7 cellular contexts compared by ENCODE assay signal in the genomic region with DNA sequence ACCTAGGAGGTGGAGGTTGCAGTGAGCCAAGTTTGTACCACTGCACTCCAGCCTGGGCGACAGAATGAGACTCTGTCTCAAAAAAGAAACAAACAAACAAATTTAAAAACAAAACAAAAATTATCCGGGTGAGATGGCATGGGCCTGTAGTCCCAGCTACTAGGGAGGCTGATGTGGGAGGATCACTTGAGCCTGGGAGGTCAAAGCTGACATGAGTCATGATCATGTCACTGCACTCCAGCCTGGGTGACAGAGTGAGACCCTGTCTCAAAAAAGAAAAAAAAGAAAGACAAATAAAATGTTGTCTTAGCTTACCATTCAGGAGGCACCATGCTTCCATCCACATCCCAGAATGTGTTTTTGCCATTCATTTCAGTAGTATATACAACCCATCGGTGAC. TPM values are rescaled to one million over a fixed set of nuclear protein-coding genes. Genes with fewer than 3 reads are reported as not detected.
DNase-seq lines count a peak whose midpoint lies in the region; ATAC-seq, FAIRE-seq and TF ChIP-seq lines count a peak whose summit lies in the region.
"Not testable (repeated sequence)": the region's sequence is repeated elsewhere in the genome, so short reads cannot be mapped to it uniquely, and the experiment has no call there.

No MANE protein-coding gene starts in this region.

- H3K27ac ChIP-seq in HCT116 (ENCODE audit: low read depth, low read length); K562 (ENCODE audit: extremely low read depth, low read depth, low read length); mesenchymal stem cell (ENCODE audit: low read length, poor library complexity, severe bottlenecking): not testable (repeated sequence)
- peak overlapping the region; percentile 43 for H3K27ac ChIP-seq in smooth muscle cell (ENCODE audit: low read depth)

- H4K91ac ChIP-seq in mesenchymal stem cell (ENCODE audit: low read length): not testable (repeated sequence)

- not testable (repeated sequence) for H2BK15ac ChIP-seq in mesenchymal stem cell (ENCODE audit: low read depth, poor library complexity, severe bottlenecking)

- not testable (repeated sequence) for H3K36me3 ChIP-seq in HCT116 (ENCODE audit: control insufficient read depth in 1 of 2, insufficient read depth in 2 of 2, low read length in 2 of 2); smooth muscle cell (ENCODE audit: low read depth)
- H3K36me3 ChIP-seq in K562 (ENCODE audit: control insufficient read depth, insufficient read depth, low read length) (peaks cover 49% of the 10 kb centered on the region; the same call in 2 of the 3 replicates), mesenchymal stem cell (ENCODE audit: control insufficient read depth in 1 of 2, insufficient read depth in 2 of 2, low read depth in 1 of 2, low read length in 2 of 2) (peaks cover 2 to 19% of the 10 kb centered on the region in 2 experiments)

- not testable (repeated sequence) for H2BK120ac ChIP-seq in mesenchymal stem cell (ENCODE audit: low read depth, low read length)

- H3K79me1 ChIP-seq in mesenchymal stem cell (replicated peaks; ENCODE audit: low read length, poor library complexity, severe bottlenecking): peaks cover 17% of the 10 kb centered on the region

- peak overlapping the region; percentile 15; the same call in 1 of the 2 replicates for H3K9ac ChIP-seq in HCT116 (ENCODE audit: low read length)
- H3K9ac ChIP-seq in K562 (ENCODE audit: insufficient read depth in 1 of 2, low read depth in 2 of 2, low read length in 2 of 2); mesenchymal stem cell (ENCODE audit: low read length); smooth muscle cell (ENCODE audit: low read depth): not testable (repeated sequence)

- 77% methylated on average over 3 of the region's 3 CpGs for WGBS in K562 (ENCODE audit: insufficient coverage, low coverage, missing lambda C conversion rate)
- WGBS in mesenchymal stem cell: 25% methylated on average over 1 of the region's 3 CpGs
- WGBS in smooth muscle cell (ENCODE audit: low lambda C conversion rate): 90% methylated on average over 3 of the region's 3 CpGs

- peak overlapping the region; percentile 62 for H3K27ac Mint-ChIP-seq in activated CD4-positive, alpha-beta T cell treated with anti-CD3 and anti-CD28 coated beads, Interleukin-2, amount 10 ng/mL, durations not matched to agents 7 days and 5 days
- peak overlapping the region; percentile 29 for H3K27ac Mint-ChIP-seq in central memory CD8-positive, alpha-beta T cell (ENCODE audit: low read depth)

- H3K23ac ChIP-seq in mesenchymal stem cell (ENCODE audit: low read length in 2 of 2): not testable (repeated sequence)

- H4K8ac ChIP-seq in mesenchymal stem cell (ENCODE audit: low read length): not testable (repeated sequence)

- POLR2A ChIA-PET in HCT116 (lab: Charles Lee) (interaction anchor here (1.2 kb wide), 1 partner anchor 10 kb away, joined by 6 read pairs; the partner anchor contains the start of gene NDUFA12), K562 (lab: Yijun Ruan, JAX) (interaction anchor here (2.0 kb wide), 1 partner anchor 32 kb away, joined by 5 read pairs; no protein-coding TSS in a partner anchor)
- POLR2A ChIA-PET in activated CD4-positive, alpha-beta T cell treated with anti-CD3 and anti-CD28 coated beads, Interleukin-2, amount 10 ng/mL, durations not matched to agents 7 days and 5 days (lab: Charles Lee): not testable (repeated sequence)

- peak; percentile 68 for ATAC-seq in HCT116
- not testable (repeated sequence) for ATAC-seq in K562; central memory CD8-positive, alpha-beta T cell (replicated peaks; ENCODE audit: extremely low read depth, poor library complexity, severe bottlenecking)

- not testable (repeated sequence) for TF ChIP-seq RAD21 in HCT116 (IDR thresholded peaks at IDR 0.05; ENCODE audit: low read depth); K562 (CRISPR knock-in tag; conservative IDR thresholded peaks at IDR 0.05 in 1 of 2, IDR thresholded peaks at IDR 0.05 in 1 of 2)

- H4K20me1 ChIP-seq in HCT116 (ENCODE audit: insufficient read depth); K562 (replicated peaks; ENCODE audit: control insufficient read depth, insufficient read depth, low read length): not testable (repeated sequence)
- H4K20me1 ChIP-seq in smooth muscle cell (ENCODE audit: low read depth): peaks cover 44% of the 10 kb centered on the region

- not testable (repeated sequence) for H3K4me3 Mint-ChIP-seq in activated CD4-positive, alpha-beta T cell treated with anti-CD3 and anti-CD28 coated beads, Interleukin-2, amount 10 ng/mL, durations not matched to agents 7 days and 5 days; central memory CD8-positive, alpha-beta T cell

- H2BK12ac ChIP-seq in mesenchymal stem cell (ENCODE audit: low read length in 2 of 2): not testable (repeated sequence)

- not testable (repeated sequence) for H3K27me3 ChIP-seq in HCT116 (ENCODE audit: insufficient read depth, low read length); K562 (ENCODE audit: control insufficient read depth in 2 of 2, insufficient read depth in 2 of 2, low read length in 2 of 2); mesenchymal stem cell (ENCODE audit: control insufficient read depth in 1 of 2, insufficient read depth in 1 of 2, low read length in 2 of 2); smooth muscle cell (ENCODE audit: low read depth)

- peaks cover 34% of the 10 kb centered on the region for H3K4me1 Mint-ChIP-seq in activated CD4-positive, alpha-beta T cell treated with anti-CD3 and anti-CD28 coated beads, Interleukin-2, amount 10 ng/mL, durations not matched to agents 7 days and 5 days
- peaks cover 28% of the 10 kb centered on the region for H3K4me1 Mint-ChIP-seq in central memory CD8-positive, alpha-beta T cell

- H3K27me3 Mint-ChIP-seq in activated CD4-positive, alpha-beta T cell treated with anti-CD3 and anti-CD28 coated beads, Interleukin-2, amount 10 ng/mL, durations not matched to agents 7 days and 5 days; central memory CD8-positive, alpha-beta T cell: not testable (repeated sequence)

- not testable (repeated sequence) for H2BK5ac ChIP-seq in mesenchymal stem cell (ENCODE audit: low read depth, low read length, poor library complexity, severe bottlenecking)

- TF ChIP-seq EP300 in K562 (IDR thresholded peaks at IDR 0.05; ENCODE audit: low read length): not testable (repeated sequence)

- H3K9me3 Mint-ChIP-seq in activated CD4-positive, alpha-beta T cell treated with anti-CD3 and anti-CD28 coated beads, Interleukin-2, amount 10 ng/mL, durations not matched to agents 7 days and 5 days; central memory CD8-positive, alpha-beta T cell: not testable (repeated sequence)

- TF ChIP-seq POLR2A in HCT116 (IDR thresholded peaks at IDR 0.05; ENCODE audit: borderline replicate concordance, extremely low read depth, insufficient read depth, insufficient read length); K562 (conservative IDR thresholded peaks at IDR 0.05): not testable (repeated sequence)

- intact Hi-C loops in HCT116 (cut with micrococcal nuclease); K562 (cut with micrococcal nuclease): not testable (repeated sequence)

- not testable (repeated sequence) for H2AFZ ChIP-seq in HCT116 (ENCODE audit: low read depth, low read length, poor library complexity, severe bottlenecking); K562 (ENCODE audit: low read depth, low read length); mesenchymal stem cell (ENCODE audit: low read depth, low read length); smooth muscle cell (ENCODE audit: low read depth)

- H3K9me1 ChIP-seq in K562 (ENCODE audit: control insufficient read depth, insufficient read depth, low read length): not testable (repeated sequence)

- in situ Hi-C loops in K562 (cut with MboI): not testable (repeated sequence)

- H3K4me3 ChIP-seq in HCT116 (replicated peaks in 1 of 2; ENCODE audit: low read depth in 1 of 2, low read length in 2 of 2); K562; mesenchymal stem cell (ENCODE audit: insufficient read depth in 1 of 2, low read depth in 1 of 2, low read length in 2 of 2); smooth muscle cell: not testable (repeated sequence)

- H3K14ac ChIP-seq in mesenchymal stem cell (ENCODE audit: low read length in 2 of 2): not testable (repeated sequence)

- peaks cover 10 to 17% of the 10 kb centered on the region in 2 experiments for H3K4me1 ChIP-seq in HCT116 (ENCODE audit: control insufficient read depth in 1 of 2, insufficient read depth in 2 of 2, low read length in 2 of 2)
- not testable (repeated sequence) for H3K4me1 ChIP-seq in K562 (replicated peaks in 1 of 2; ENCODE audit: control insufficient read depth in 2 of 2, insufficient read depth in 2 of 2, low read length in 2 of 2); mesenchymal stem cell (ENCODE audit: control insufficient read depth, insufficient read depth, low read depth, low read length); smooth muscle cell (ENCODE audit: low read depth)

- H3K4me2 ChIP-seq in HCT116 (ENCODE audit: low read length): peak overlapping the region; percentile 60
- not testable (repeated sequence) for H3K4me2 ChIP-seq in K562 (ENCODE audit: insufficient read depth, low read length); mesenchymal stem cell (ENCODE audit: low read length, poor library complexity, severe bottlenecking); smooth muscle cell

- not testable (repeated sequence) for FAIRE-seq in K562 (lab: Jason Lieb, UNC)

- H3F3A ChIP-seq in smooth muscle cell (ENCODE audit: low read depth): not testable (repeated sequence)

- not testable (repeated sequence) for H2AK5ac ChIP-seq in mesenchymal stem cell (ENCODE audit: low read length, severe bottlenecking)

- RAD21 ChIA-PET in HCT116 (lab: Charles Lee; ENCODE audit: low non-redundant PET in 1 of 2, low total read pairs in 2 of 2, uncharacterized antibody in 2 of 2, unreplicated experiment in 2 of 2): not testable (repeated sequence)

- not testable (repeated sequence) for H3K9me2 ChIP-seq in HCT116 (ENCODE audit: insufficient read depth)

- peaks cover 46% of the 10 kb centered on the region for H3K36me3 Mint-ChIP-seq in activated CD4-positive, alpha-beta T cell treated with anti-CD3 and anti-CD28 coated beads, Interleukin-2, amount 10 ng/mL, durations not matched to agents 7 days and 5 days (ENCODE audit: low read depth)
- H3K36me3 Mint-ChIP-seq in central memory CD8-positive, alpha-beta T cell (ENCODE audit: insufficient read depth): peaks cover 39% of the 10 kb centered on the region

- not testable (repeated sequence) for H3K9me3 ChIP-seq in HCT116 (ENCODE audit: control insufficient read depth in 1 of 2, insufficient read depth in 1 of 2, low read depth in 1 of 2, low read length in 2 of 2); K562 (replicated peaks; ENCODE audit: control insufficient read depth, insufficient read depth, low read depth, low read length); mesenchymal stem cell (ENCODE audit: control insufficient read depth, low read length); smooth muscle cell (replicated peaks; ENCODE audit: low read depth)

- not testable (repeated sequence) for BruUV-seq in HCT116 (replicated peaks; lab: Mats Ljungman, UMichigan); K562 (replicated peaks; lab: Mats Ljungman, UMichigan)

- H3K79me2 ChIP-seq in HCT116 (ENCODE audit: insufficient read depth, low read length): peaks cover 58% of the 10 kb centered on the region
- H3K79me2 ChIP-seq in K562 (ENCODE audit: control insufficient read depth, insufficient read depth, low read length): peaks cover 22% of the 10 kb centered on the region
- peaks cover 34% of the 10 kb centered on the region for H3K79me2 ChIP-seq in smooth muscle cell (ENCODE audit: low read depth)

- not testable (repeated sequence) for TF ChIP-seq CTCF in HCT116 (IDR thresholded peaks at IDR 0.05 in 2 of 3, conservative IDR thresholded peaks at IDR 0.05 in 1 of 3; ENCODE audit: borderline replicate concordance in 1 of 3, insufficient read depth in 1 of 3, low read depth in 2 of 3, low read length in 2 of 3); K562 (IDR thresholded peaks at IDR 0.05 in 2 of 3, conservative IDR thresholded peaks at IDR 0.05 in 1 of 3; ENCODE audit: insufficient read depth in 2 of 3, low read depth in 1 of 3, low read length in 3 of 3); smooth muscle cell (IDR thresholded peaks at IDR 0.05; ENCODE audit: borderline replicate concordance, insufficient read depth, poor library complexity, severe bottlenecking)

- CTCF ChIA-PET in HCT116 (lab: Charles Lee); K562 (lab: Yijun Ruan, JAX; ENCODE audit: low intra/inter-chr PET ratio): not testable (repeated sequence)
- CTCF ChIA-PET in activated CD4-positive, alpha-beta T cell treated with anti-CD3 and anti-CD28 coated beads, Interleukin-2, amount 10 ng/mL, durations not matched to agents 7 days and 5 days (lab: Charles Lee): interaction anchor here (0.6 to 1.2 kb wide), 4 partner anchors 8 to 220 kb away, joined by 3 to 4 read pairs (median 3); partner anchors contain the start of gene NDUFA12

- DNase-seq in HCT116 (ENCODE audit: low read depth, low spot score); activated CD4-positive, alpha-beta T cell treated with anti-CD3 and anti-CD28 coated beads, Interleukin-2, amount 10 ng/mL, durations not matched to agents 7 days and 5 days; K562 (ENCODE audit: extremely low read depth in 1 of 4, low spot score in 3 of 4); central memory CD8-positive, alpha-beta T cell (ENCODE audit: low spot score in 2 of 2); smooth muscle cell (lab: John Stamatoyannopoulos, UW; ENCODE audit: unreplicated experiment): not testable (repeated sequence)
- peak; percentile 4 for DNase-seq in RPMI7951 (ENCODE audit: low read depth)
- DNase-seq in mesenchymal stem cell: peak; percentile 9

- H3K18ac ChIP-seq in mesenchymal stem cell (ENCODE audit: low read depth in 1 of 2, low read length in 2 of 2): not testable (repeated sequence)

- not testable (repeated sequence) for H3K4ac ChIP-seq in mesenchymal stem cell (ENCODE audit: low read depth in 1 of 2, low read length in 2 of 2)

RNA-seq across cellular contexts. Expression of gene NDUFA12, which starts 9.6 kb away (rescaled TPM):
- total RNA-seq in HCT116 (2021; ENCODE audit: unreplicated experiment) (79.7 TPM), K562 (2014; rRNA removed) (115 and 178 TPM in 2 replicates), K562 (2014; rRNA removed; fragmentation: Illumina TruSeq; extraction: Trizol) (257 and 267 TPM in 2 replicates), K562 (2015; rRNA removed; fragmentation: Illumina TruSeq; extraction: Trizol) (264 and 283 TPM in 2 replicates), K562 (2021) (149 and 163 TPM in 2 replicates), smooth muscle cell (291 and 300 TPM in 2 replicates)
- 82.1 and 98.5 TPM in 2 replicates for polyA plus RNA-seq in HCT116 (2012)
- total RNA-seq in RPMI7951 (2014; rRNA removed; shearing (Covaris generic)): 213 and 226 TPM in 2 replicates
- total RNA-seq in activated CD4-positive, alpha-beta T cell treated with anti-CD3 and anti-CD28 coated beads, Interleukin-2, amount 10 ng/mL, durations not matched to agents 7 days and 5 days: 100 to 1,000 TPM; 172 to 219 TPM
- 13.4 and 22.9 TPM in 2 replicates for total RNA-seq in K562 (2011; cell fraction: chromatin; rRNA removed; ENCODE audit: low replicate concordance)
- 17.5 and 20.2 TPM in 2 replicates for total RNA-seq in K562 (2011; cell fraction: nucleolus; rRNA removed)
- 25.4 and 30.2 TPM in 2 replicates for total RNA-seq in K562 (2011; cell fraction: nucleoplasm; rRNA removed)
- polyA plus RNA-seq in K562 (2011; rRNA removed) (205 and 298 TPM in 2 replicates), K562 (2014; fragmentation: Illumina TruSeq; extraction: Trizol) (344 and 367 TPM in 2 replicates), K562 (2014; fragmentation: Nextera tagmentation; extraction: Ambion mirVana) (100 to 1,000 TPM; 862 to 986 TPM), K562 (2014; rRNA removed) (200 and 224 TPM in 2 replicates), smooth muscle cell (236 and 257 TPM in 2 replicates)
- 158 and 263 TPM in 2 replicates for polyA plus RNA-seq in K562 (2011; cell fraction: cytosol; rRNA removed)
- polyA plus RNA-seq in K562 (2011; cell fraction: nucleus; rRNA removed): 54.9 and 90.7 TPM in 2 replicates
- 149 and 336 TPM in 2 replicates for polyA plus RNA-seq in K562 (2012)
- polyA minus RNA-seq in K562 (2011; rRNA and poly(A)+ RNA removed): 168 and 184 TPM in 2 replicates
- 69.4 and 75.6 TPM in 2 replicates for polyA minus RNA-seq in K562 (2011; cell fraction: cytosol; rRNA and poly(A)+ RNA removed)
- 13.5 and 28.2 TPM in 2 replicates for polyA minus RNA-seq in K562 (2011; cell fraction: nucleus; rRNA and poly(A)+ RNA removed)
- 219 TPM for polyA plus RNA-seq in mesenchymal stem cell (2013, experiment 1 of 2)
- 217 TPM for polyA plus RNA-seq in mesenchymal stem cell (2013, experiment 2 of 2)
